Comparison of ENCODE assay signal across 10 cellular contexts in genomic region chr6:42407379-42407778, GRCh38. TPM values are rescaled to one million over a fixed set of nuclear protein-coding genes. Genes with fewer than 3 reads are reported as not detected.
DNase-seq lines count a peak whose midpoint lies in the region; ATAC-seq and TF ChIP-seq lines count a peak whose summit lies in the region.
"Had no signal": no experiment of that assay in that cellular context is flagged by ENCODE, and none has a peak within 500 bp of the region (broad histone marks: within the 10 kb centered on the region; RNA-seq: fewer than 3 reads in every experiment).

No MANE protein-coding gene starts in this region.

- H3K9me3 ChIP-seq in heart right ventricle (no peaks in the 10 kb centered on the region), aorta (ENCODE audit: control insufficient read depth, low read length) (no peaks in the 10 kb centered on the region)

- H3K27ac ChIP-seq in heart right ventricle: peak overlapping the region in 7 of 10 donors; percentile 26 to 74 (median 51)
- no peak overlapping the region for H3K27ac ChIP-seq in aorta (ENCODE audit: low read depth in 1 of 2, low read length in 2 of 2)
- H3K27ac ChIP-seq: parathyroid adenoma had no signal

- WGBS in heart right ventricle, 2 donors: 74 to 75% methylated on average over 8 of the region's 8 CpGs
- 89 to 90% methylated on average over 8 of the region's 8 CpGs for WGBS in aorta, 2 donors

- intact Hi-C loops in heart right ventricle (cut with DNase I) (loop anchor here in 2 of 10 donors (2.0 to 5.0 kb wide), 2 partner anchors 45 kb away; partner anchors contain the start of gene TRERF1 (in 1 of the 2)), aorta (cut with DNase I) (no loop called here)

- H3K36me3 Mint-ChIP-seq in stimulated activated naive CD8-positive, alpha-beta T cell treated with anti-CD3 and anti-CD28 coated beads, Interleukin-15, Interleukin-2, amounts not matched to agents 100 ng/mL and 50 ng/mL, for 24 hours (ENCODE audit: low read depth): no peaks in the 10 kb centered on the region
- H3K36me3 Mint-ChIP-seq in activated CD8-positive, alpha-beta memory T cell treated with anti-CD3 and anti-CD28 coated beads, Interleukin-2, amount 10 ng/mL, durations not matched to agents 7 days and 5 days: peaks cover 20% of the 10 kb centered on the region

- no peak overlapping the region for H3K4me3 ChIP-seq in heart right ventricle
- H3K4me3 ChIP-seq in aorta (ENCODE audit: low read length in 2 of 2): no peak overlapping the region

- H3K9me3 Mint-ChIP-seq in stimulated activated naive CD8-positive, alpha-beta T cell treated with anti-CD3 and anti-CD28 coated beads, Interleukin-15, Interleukin-2, amounts not matched to agents 100 ng/mL and 50 ng/mL, for 24 hours: no peaks in the 10 kb centered on the region
- no peaks in the 10 kb centered on the region for H3K9me3 Mint-ChIP-seq in activated CD8-positive, alpha-beta memory T cell treated with anti-CD3 and anti-CD28 coated beads, Interleukin-2, amount 10 ng/mL, durations not matched to agents 7 days and 5 days (ENCODE audit: low read depth)

- H3K4me1 ChIP-seq in heart right ventricle (peaks cover 3 to 80% (median 41%) of the 10 kb centered on the region in 9 donors), aorta (ENCODE audit: control insufficient read depth in 1 of 2, insufficient read depth in 2 of 2, low read length in 2 of 2) (no peaks in the 10 kb centered on the region)
- H3K4me1 ChIP-seq: parathyroid adenoma had no signal

- no peak for ATAC-seq in stimulated activated naive CD8-positive, alpha-beta T cell treated with anti-CD3 and anti-CD28 coated beads, Interleukin-15, Interleukin-2, amounts not matched to agents 100 U/mL and 50 U/mL, for 24 hours
- peak; percentile 63 for ATAC-seq in activated CD8-positive, alpha-beta memory T cell treated with anti-CD3 and anti-CD28 coated beads, Interleukin-2, amount 10 ng/mL, durations not matched to agents 7 days and 5 days
- ATAC-seq in heart right ventricle (peak in 5 of 8 donors; percentile 40 to 65 (median 60)), aorta (ENCODE audit: low FRiP score) (peak; percentile 56), GM21825 (IDR thresholded peaks at IDR 0.05; ENCODE audit: unreplicated experiment) (no peak), GM18520 (IDR thresholded peaks at IDR 0.05; ENCODE audit: unreplicated experiment) (no peak)

- peak overlapping the region; percentile 11 for H3K4me3 Mint-ChIP-seq in stimulated activated naive CD8-positive, alpha-beta T cell treated with anti-CD3 and anti-CD28 coated beads, Interleukin-15, Interleukin-2, amounts not matched to agents 100 ng/mL and 50 ng/mL, for 24 hours
- H3K4me3 Mint-ChIP-seq in activated CD8-positive, alpha-beta memory T cell treated with anti-CD3 and anti-CD28 coated beads, Interleukin-2, amount 10 ng/mL, durations not matched to agents 7 days and 5 days: peak overlapping the region; percentile 41

- no peaks in the 10 kb centered on the region for H3K36me3 ChIP-seq in heart right ventricle
- no peaks in the 10 kb centered on the region for H3K36me3 ChIP-seq in aorta (ENCODE audit: control insufficient read depth in 1 of 2, insufficient read depth in 2 of 2, low read length in 1 of 2)

- no peaks in the 10 kb centered on the region for H3K27me3 ChIP-seq in heart right ventricle
- H3K27me3 ChIP-seq in aorta (ENCODE audit: control insufficient read depth in 1 of 2, insufficient read depth in 2 of 2, low read length in 1 of 2): no peaks in the 10 kb centered on the region

- peak overlapping the region; percentile 60 for H3K27ac Mint-ChIP-seq in stimulated activated naive CD8-positive, alpha-beta T cell treated with anti-CD3 and anti-CD28 coated beads, Interleukin-15, Interleukin-2, amounts not matched to agents 100 ng/mL and 50 ng/mL, for 24 hours
- H3K27ac Mint-ChIP-seq in activated CD8-positive, alpha-beta memory T cell treated with anti-CD3 and anti-CD28 coated beads, Interleukin-2, amount 10 ng/mL, durations not matched to agents 7 days and 5 days: peak overlapping the region; percentile 69

- no peak for DNase-seq in stimulated activated naive CD8-positive, alpha-beta T cell treated with anti-CD3 and anti-CD28 coated beads, Interleukin-15, Interleukin-2, amounts not matched to agents 100 U/mL and 50 U/mL, for 24 hours
- peak; percentile 54 for DNase-seq in activated CD8-positive, alpha-beta memory T cell treated with anti-CD3 and anti-CD28 coated beads, Interleukin-2, amount 10 ng/mL, durations not matched to agents 7 days and 5 days
- DNase-seq in heart right ventricle: no peak
- DNase-seq in aorta: no peak
- DNase-seq in GM10266 (ENCODE audit: extremely low spot score): no peak
- DNase-seq: activated CD4-positive, alpha-beta T cell treated with anti-CD3 and anti-CD28 coated beads for 48 hours had no signal

- CTCF ChIA-PET in activated CD8-positive, alpha-beta memory T cell treated with anti-CD3 and anti-CD28 coated beads, Interleukin-2, amount 10 ng/mL, durations not matched to agents 7 days and 5 days (lab: Charles Lee): interaction anchor here (0.9 to 1.4 kb wide), 3 partner anchors 11 to 140 kb away, joined by 3 to 4 read pairs (median 3); no protein-coding TSS in a partner anchor

- peaks cover 69% of the 10 kb centered on the region for H3K4me1 Mint-ChIP-seq in stimulated activated naive CD8-positive, alpha-beta T cell treated with anti-CD3 and anti-CD28 coated beads, Interleukin-15, Interleukin-2, amounts not matched to agents 100 ng/mL and 50 ng/mL, for 24 hours (ENCODE audit: low read depth)
- peaks cover 67% of the 10 kb centered on the region for H3K4me1 Mint-ChIP-seq in activated CD8-positive, alpha-beta memory T cell treated with anti-CD3 and anti-CD28 coated beads, Interleukin-2, amount 10 ng/mL, durations not matched to agents 7 days and 5 days

- TF ChIP-seq CTCF in heart right ventricle (IDR thresholded peaks at IDR 0.05): no peak
- no peak for TF ChIP-seq CTCF in GM10266 (IDR thresholded peaks at IDR 0.05; ENCODE audit: control insufficient read depth, insufficient read depth, low read depth, missing control alignments)

- no peaks in the 10 kb centered on the region for H3K27me3 Mint-ChIP-seq in stimulated activated naive CD8-positive, alpha-beta T cell treated with anti-CD3 and anti-CD28 coated beads, Interleukin-15, Interleukin-2, amounts not matched to agents 100 ng/mL and 50 ng/mL, for 24 hours
- no peaks in the 10 kb centered on the region for H3K27me3 Mint-ChIP-seq in activated CD8-positive, alpha-beta memory T cell treated with anti-CD3 and anti-CD28 coated beads, Interleukin-2, amount 10 ng/mL, durations not matched to agents 7 days and 5 days

RNA-seq across cellular contexts. Expression of gene TRERF1, which starts 44.3 kb away (rescaled TPM):
- 10 to 100 TPM; 16.2 to 36.0 TPM for total RNA-seq in activated CD8-positive, alpha-beta memory T cell treated with anti-CD3 and anti-CD28 coated beads, Interleukin-2, amount 10 ng/mL, durations not matched to agents 7 days and 5 days
- total RNA-seq in heart right ventricle (1 to 10 TPM in 8 of 10 donors, under 1 TPM in 2; 0.91 to 2.8 (median 1.6) TPM), aorta (1 to 10 TPM; 2.7 to 9.5 TPM)
- polyA plus RNA-seq in heart right ventricle (1 to 10 TPM in 1 of 2 donors, under 1 TPM in 1; 0.75 to 1.7 TPM), aorta (1 to 10 TPM in 1 of 2 donors, under 1 TPM in 1; 0.50 to 1.7 TPM)

Comparison
In these comparisons a context has a peak if more than half of its experiments do, and no peak if none do; other contexts are left out.
1. ATAC-seq: peak in activated CD8-positive, alpha-beta memory T cell treated with anti-CD3 and anti-CD28 coated beads, Interleukin-2, amount 10 ng/mL, durations not matched to agents 7 days and 5 days (single experiment), heart right ventricle (5 of 8) and aorta (single experiment); none in stimulated activated naive CD8-positive, alpha-beta T cell treated with anti-CD3 and anti-CD28 coated beads, Interleukin-15, Interleukin-2, amounts not matched to agents 100 U/mL and 50 U/mL, for 24 hours (single experiment), GM21825 (single experiment) and GM18520 (single experiment).
2. H3K27ac ChIP-seq: peak in heart right ventricle (7 of 10); none in aorta (0 of 2).